Comparison of ENCODE assay signal across 8 cellular contexts in genomic region chr18:74147779-74148542, GRCh38. TPM values are rescaled to one million over a fixed set of nuclear protein-coding genes. Genes with fewer than 3 reads are reported as not detected.
DNase-seq lines count a peak whose midpoint lies in the region; ATAC-seq and TF ChIP-seq lines count a peak whose summit lies in the region.

Gene FBXO15, minus strand, starts transcription at chr18:74147834. Its CDS starts 49 bp downstream, at chr18:74147785.
Gene TIMM21, plus strand, starts transcription at chr18:74148523. Its CDS starts 286 bp downstream, at chr18:74148809.

- no peaks in the 10 kb centered on the region for H3K27me3 ChIP-seq in BJ (ENCODE audit: control insufficient read depth, insufficient read depth, low read length)
- H3K27me3 ChIP-seq in kidney epithelial cell (ENCODE audit: control insufficient read depth, insufficient read depth, low read length): no peaks in the 10 kb centered on the region

- peak within 1 kb of the TSS; percentile 100 for H3K27ac ChIP-seq in cingulate gyrus (ENCODE audit: low read depth, low read length)

- peak; percentile 90 for ATAC-seq in HG03457 (IDR thresholded peaks at IDR 0.05; ENCODE audit: unreplicated experiment)

- POLR2A ChIA-PET in BJ (lab: Charles Lee): no interaction called here

- no peaks in the 10 kb centered on the region for H3K36me3 ChIP-seq in BJ (ENCODE audit: control insufficient read depth, insufficient read depth, low read length)
- H3K36me3 ChIP-seq in kidney epithelial cell (ENCODE audit: control insufficient read depth, insufficient read depth, low read length): no peaks in the 10 kb centered on the region

- CTCF ChIA-PET in BJ (lab: Yijun Ruan, JAX): interaction anchor here (0.6 kb wide), 1 partner anchor 291 kb away, joined by 3 read pairs; no protein-coding TSS in a partner anchor

- peak; percentile 90 for DNase-seq in BJ (ENCODE audit: low read depth)
- peak; percentile 82 for DNase-seq in GM19240 (ENCODE audit: insufficient read length, low spot score)
- DNase-seq in NCI-H524 (lab: John Stamatoyannopoulos, UW): peak; percentile 89 to 96
- peak; percentile 94 to 95 for DNase-seq in activated CD4-positive, alpha-beta T cell treated with anti-CD3 and anti-CD28 coated beads for 4 hours
- peak; percentile 84 for DNase-seq in kidney epithelial cell (ENCODE audit: low read depth)
- peak; percentile 97 for DNase-seq in stimulated activated CD4-positive, alpha-beta T cell treated with anti-CD3 and anti-CD28 coated beads, Interleukin-15, amount 100 ng/mL, for 24 hours

- no peak for TF ChIP-seq CTCF in BJ (IDR thresholded peaks at IDR 0.05; ENCODE audit: insufficient read depth, low read depth, low read length)
- TF ChIP-seq CTCF in kidney epithelial cell (IDR thresholded peaks at IDR 0.05; ENCODE audit: insufficient read depth, low read length, poor library complexity, severe bottlenecking): no peak

- H3K4me3 ChIP-seq in BJ (ENCODE audit: low read depth, low read length): peak within 1 kb of the TSS; percentile 85
- H3K4me3 ChIP-seq in kidney epithelial cell (ENCODE audit: low read depth, low read length): peak within 1 kb of the TSS; percentile 88

RNA-seq across cellular contexts. Expression of gene FBXO15, which starts in this region (rescaled TPM):
- 0.75 and 0.82 TPM in 2 replicates for polyA plus RNA-seq in BJ (2011; rRNA removed)
- 0.26 and 0.33 TPM in 2 replicates for polyA minus RNA-seq in BJ (2011; rRNA and poly(A)+ RNA removed)
- 2.0 and 2.3 TPM in 2 replicates for total RNA-seq in kidney epithelial cell

RNA-seq across cellular contexts. Expression of gene TIMM21, which starts in this region (rescaled TPM):
- 21.2 and 49.4 TPM in 2 replicates for polyA plus RNA-seq in BJ (2011; rRNA removed)
- polyA minus RNA-seq in BJ (2011; rRNA and poly(A)+ RNA removed): 6.6 and 15.3 TPM in 2 replicates
- 27.0 and 27.7 TPM in 2 replicates for total RNA-seq in kidney epithelial cell

Comparison
In these comparisons a context has a peak if more than half of its experiments do, and no peak if none do; other contexts are left out.
1. Peak in every context shown above with its lines: DNase-seq, ATAC-seq, H3K4me3 ChIP-seq and H3K27ac ChIP-seq.